Comparison of ENCODE assay signal across 1 cellular context in genomic region chr11:859394-860131, GRCh38.
A peak's percentile ranks its signal among the peaks of the same experiment; 100 is the strongest.
TF ChIP-seq lines count a peak whose summit lies in the region.

No MANE protein-coding gene starts in this region.

TF ChIP-seq in A549, 52 proteins besides CTCF, POLR2A, EP300 and RAD21:
- TF ChIP-seq USF2 (IDR thresholded peaks at IDR 0.05) (peak; percentile 83), ZNF302 (CRISPR knock-in tag; IDR thresholded peaks at IDR 0.05) (no peak)
